8 cellular contexts compared by ENCODE assay signal in the genomic region with DNA sequence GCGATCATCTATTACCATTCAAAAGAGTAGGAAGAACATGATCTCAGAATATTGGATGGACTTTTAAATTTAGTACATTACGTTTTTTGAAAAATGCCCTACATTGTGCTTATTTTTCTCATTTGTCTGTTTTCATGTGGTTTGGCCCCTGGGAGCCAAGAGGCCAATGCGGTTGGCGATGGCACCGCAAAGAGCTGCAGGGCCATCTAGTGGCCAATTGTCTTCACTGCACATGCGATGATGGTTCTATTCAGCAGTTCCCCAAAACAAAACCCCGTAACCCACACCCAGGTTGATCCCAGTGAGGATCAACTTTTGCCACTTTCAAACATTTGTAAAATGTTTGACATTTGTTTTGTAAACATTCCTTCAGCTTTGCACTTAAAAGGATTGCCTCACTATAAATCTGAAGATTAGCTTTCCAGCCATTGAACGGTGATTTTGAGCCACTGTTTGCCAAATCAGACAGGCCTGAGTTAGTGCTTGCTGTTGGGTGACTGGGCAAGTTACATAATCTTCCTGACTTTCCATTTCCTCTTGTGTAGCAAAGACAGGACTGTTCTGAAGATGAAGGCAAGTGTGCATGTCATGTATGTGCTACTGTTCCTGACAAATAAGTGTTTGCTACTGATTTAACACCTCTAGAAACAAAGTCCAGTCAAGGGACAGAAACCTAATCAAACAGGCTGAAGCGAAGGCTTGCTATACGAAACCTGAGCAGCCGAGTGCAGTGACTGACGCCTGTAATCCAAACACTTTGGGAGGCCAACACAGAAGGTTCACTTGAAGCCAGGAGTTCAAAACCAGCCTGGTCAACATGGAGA.
DNase-seq lines count a peak whose midpoint lies in the region; ATAC-seq and TF ChIP-seq lines count a peak whose summit lies in the region.

No MANE protein-coding gene starts in this region.

- ATAC-seq in GM21825 (IDR thresholded peaks at IDR 0.05; ENCODE audit: unreplicated experiment), result no peak

- no peak overlapping the region for H3K27ac ChIP-seq in 22Rv1

- DNase-seq in NCI-H2029 (lab: John Stamatoyannopoulos, UW) (peak; percentile 49), cerebellar cortex (ENCODE audit: low spot score) (peak; percentile 67), kidney glomerular epithelial cell (lab: John Stamatoyannopoulos, UW) (peak; percentile 42)
- DNase-seq in activated CD4-positive, CD25-positive, alpha-beta regulatory T cell treated with anti-CD3 and anti-CD28 coated beads, Interleukin-2, amount 50 U/mL, for 16 hours (ENCODE audit: low read depth, low spot score), result peak; percentile 28
- peak; percentile 47 to 49 for DNase-seq in stimulated activated CD4-positive, alpha-beta T cell treated with anti-CD3 and anti-CD28 coated beads, Interleukin-1b, Interleukin-23, amount 100 ng/mL, for 1 hour (ENCODE audit: low read depth in 2 of 2)

- TF ChIP-seq CTCF in 22Rv1 (IDR thresholded peaks at IDR 0.05), result peak; percentile 98
- peak; percentile 85 for TF ChIP-seq CTCF in GM12874 (IDR thresholded peaks at IDR 0.05; ENCODE audit: insufficient read depth, low read depth, low read length)
